ENCODE assay signal across 1 cellular context in genomic region chr9:6757988-6758417, GRCh38.
TF ChIP-seq lines count a peak whose summit lies in the region.

No MANE protein-coding gene starts in this region.

TF ChIP-seq in HepG2, 621 proteins besides CTCF, POLR2A, EP300 and RAD21 (continued from another document and continues in another):
- TF ChIP-seq AGO1 (IDR thresholded peaks at IDR 0.05; ENCODE audit: low read depth, low read length, poor library complexity, severe bottlenecking) (peak; percentile 10), ZNF572 (CRISPR knock-in tag; IDR thresholded peaks at IDR 0.05) (0 out of 2 replicates have a peak, but pooled peaks have one; percentile 59), NFAT5 (CRISPR knock-in tag; IDR thresholded peaks at IDR 0.05) (no peak), IKZF4 (CRISPR knock-in tag; IDR thresholded peaks at IDR 0.05; ENCODE audit: borderline replicate concordance, low read depth, not compliant biosample characterization) (no peak), ZNF710 (CRISPR knock-in tag; IDR thresholded peaks at IDR 0.05; ENCODE audit: borderline replicate concordance) (peak; percentile 13; the same call in 1 of the 2 replicates), E2F5 (CRISPR knock-in tag; conservative IDR thresholded peaks at IDR 0.05) (no peak), ZFP91 (CRISPR knock-in tag; IDR thresholded peaks at IDR 0.05; ENCODE audit: borderline replicate concordance) (peak; percentile 84; the same call in 1 of the 2 replicates), PAF1 (CRISPR knock-in tag; IDR thresholded peaks at IDR 0.05) (no peak), ZGPAT (CRISPR knock-in tag; IDR thresholded peaks at IDR 0.05) (no peak), ZFY (CRISPR knock-in tag; IDR thresholded peaks at IDR 0.05) (peak; percentile 29; the same call in 1 of the 2 replicates), ZHX1 (CRISPR knock-in tag; IDR thresholded peaks at IDR 0.05; ENCODE audit: low read depth) (no peak), SUZ12 (IDR thresholded peaks at IDR 0.05; ENCODE audit: low read depth, low read length) (no peak), U2AF2 (IDR thresholded peaks at IDR 0.05; ENCODE audit: low read depth, low read length) (no peak), RBM39 (IDR thresholded peaks at IDR 0.05; ENCODE audit: low read depth, low read length, poor library complexity, severe bottlenecking) (peak; percentile 25), ZNF687 (CRISPR knock-in tag; IDR thresholded peaks at IDR 0.05) (peak; percentile 41; the same call in 1 of the 2 replicates), ZNF180 (CRISPR knock-in tag; IDR thresholded peaks at IDR 0.05; ENCODE audit: borderline replicate concordance, low read depth) (no peak), GATAD1 (CRISPR knock-in tag; IDR thresholded peaks at IDR 0.05) (no peak), PAXIP1 (CRISPR knock-in tag; conservative IDR thresholded peaks at IDR 0.05) (0 out of 2 replicates have a peak, but pooled peaks have one; percentile 19), AKAP8 (CRISPR knock-in tag; IDR thresholded peaks at IDR 0.05) (no peak), BCL6 (CRISPR knock-in tag; IDR thresholded peaks at IDR 0.05) (no peak), ZNF782 (CRISPR knock-in tag; IDR thresholded peaks at IDR 0.05; ENCODE audit: borderline replicate concordance) (no peak), ZBTB44 (CRISPR knock-in tag; IDR thresholded peaks at IDR 0.05) (no peak; the same call in 1 of the 2 replicates), ZSCAN21 (CRISPR knock-in tag; IDR thresholded peaks at IDR 0.05; ENCODE audit: borderline replicate concordance) (0 out of 2 replicates have a peak, but pooled peaks have one; percentile 0), IRF1 (CRISPR knock-in tag; IDR thresholded peaks at IDR 0.05; ENCODE audit: low read depth) (0 out of 2 replicates have a peak, but pooled peaks have one; percentile 3), MED13 (CRISPR knock-in tag; IDR thresholded peaks at IDR 0.05) (no peak), ZNF460 (CRISPR knock-in tag; IDR thresholded peaks at IDR 0.05; ENCODE audit: borderline replicate concordance) (no peak)
